Comparison of ENCODE assay signal across 27 cellular contexts in the genomic region with DNA sequence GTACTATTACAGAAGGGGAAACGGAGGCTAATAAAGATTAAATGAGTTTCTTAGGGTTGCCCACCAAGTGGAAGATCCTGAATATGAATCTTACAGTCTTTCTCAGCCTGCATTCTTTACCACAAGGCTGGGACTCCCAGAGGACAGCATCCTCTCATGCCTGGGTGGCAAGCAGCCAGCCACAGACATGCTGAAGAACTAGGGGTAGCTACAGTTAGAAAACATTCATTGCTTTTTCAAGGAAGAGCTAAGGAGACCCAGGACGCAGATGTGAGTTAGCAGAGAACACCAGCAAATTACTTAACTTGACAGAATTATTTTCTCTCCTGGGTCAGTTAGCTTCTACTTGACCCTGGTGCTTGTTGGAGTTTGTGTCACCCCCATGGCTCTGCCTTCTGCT.
DNase-seq lines count a peak whose midpoint lies in the region; ATAC-seq and TF ChIP-seq lines count a peak whose summit lies in the region.
"Had no signal": no experiment of that assay in that cellular context is flagged by ENCODE, and none has a peak within 500 bp of the region (broad histone marks: within the 10 kb centered on the region; RNA-seq: fewer than 3 reads in every experiment).

No MANE protein-coding gene starts in this region.

- no peak overlapping the region for H3K4me2 ChIP-seq in GM23248 (ENCODE audit: unreplicated experiment)

- H3K36me3 ChIP-seq in A673 (ENCODE audit: insufficient read depth, low read length, poor library complexity, severe bottlenecking) (no peaks in the 10 kb centered on the region), GM23248 (ENCODE audit: low read depth) (no peaks in the 10 kb centered on the region), ovary (no peaks in the 10 kb centered on the region)
- H3K36me3 ChIP-seq: BE2C, SJCRH30 had no signal

- POLR2A ChIA-PET in A673 (lab: Charles Lee; ENCODE audit: low non-redundant PET): no interaction called here

- H3K27ac ChIP-seq in A673 (ENCODE audit: low read depth, low read length, poor library complexity, severe bottlenecking) (no peak overlapping the region), GM23248 (no peak overlapping the region), ovary (peak overlapping the region in 1 of 2 donors; percentile 26)
- H3K27ac ChIP-seq: epithelial cell of prostate, SJCRH30 had no signal

- H3K9me3 ChIP-seq in A673 (ENCODE audit: low read depth, low read length, poor library complexity, severe bottlenecking): no peaks in the 10 kb centered on the region
- H3K9me3 ChIP-seq in GM23248 (ENCODE audit: low read depth): no peaks in the 10 kb centered on the region
- H3K9me3 ChIP-seq in ovary: no peaks in the 10 kb centered on the region
- H3K9me3 ChIP-seq: BE2C, SJCRH30 had no signal

- H3F3A ChIP-seq in GM23248 (ENCODE audit: insufficient read depth): no peaks in the 10 kb centered on the region

- no peak for ATAC-seq in HG03565 (IDR thresholded peaks at IDR 0.05; ENCODE audit: unreplicated experiment)
- ATAC-seq: activated CD8-positive, alpha-beta memory T cell treated with anti-CD3 and anti-CD28 coated beads, Interleukin-2, amount 10 ng/mL, durations not matched to agents 7 days and 5 days; activated T-cell treated with anti-CD3 and anti-CD28 coated beads, Interleukin-2, amount 50 U/mL, for 72 hours; HepG2; T-cell had no signal

- intact Hi-C loops in A673 (cut with micrococcal nuclease; ENCODE audit: unreplicated experiment) (no loop called here), ovary (cut with DNase I) (no loop called here), lower leg skin (cut with DNase I; ENCODE audit: low total_unique reads) (no loop called here)

- H3K9me2 ChIP-seq in GM23248 (ENCODE audit: insufficient read depth): no peaks in the 10 kb centered on the region

- DNase-seq in A673 (ENCODE audit: low spot score) (peak; percentile 5), GM23248 (peak; percentile 7), fibroblast of peridontal ligament (ENCODE audit: extremely low read depth) (peak; percentile 33), ovary (peak; percentile 57 to 75 (median 67)), NCI-H1092 (lab: John Stamatoyannopoulos, UW) (no peak), NCI-H510A treated with DMSO at 0.1 percent for 48 hours (lab: John Stamatoyannopoulos, UW) (no peak), lower leg skin (ENCODE audit: low spot score in 2 of 2) (no peak)
- DNase-seq: ACHN; activated B cell treated with CpG ODN at 0.5 μM for 24 hours; activated CD4-positive, alpha-beta T cell treated with anti-CD3 and anti-CD28 coated beads, Interleukin-2, amount 50 U/mL, for 1 hour; activated CD8-positive, alpha-beta memory T cell treated with anti-CD3 and anti-CD28 coated beads, Interleukin-2, amount 10 ng/mL, durations not matched to agents 7 days and 5 days; activated naive CD4-positive, alpha-beta T cell treated with anti-CD3 and anti-CD28 coated beads for 36 hours; activated T-cell treated with anti-CD3 and anti-CD28 coated beads, Interleukin-2, amount 50 U/mL, for 72 hours; DMS153; effector CD4-positive, alpha-beta T cell; GDM1; kidney glomerular epithelial cell; NCI-H187; NCI-H2227 treated with DMSO at 0.1 percent for 48 hours; stimulated activated CD4-positive, alpha-beta T cell treated with anti-CD3 and anti-CD28 coated beads, Interleukin-2, amount 100 ng/mL, for 48 hours; T-cell; trophoblast cell had no signal

- in situ Hi-C loops in GM23248 (cut with MboI): no loop called here

- no peaks in the 10 kb centered on the region for H4K20me1 ChIP-seq in GM23248 (ENCODE audit: insufficient read depth)

- H3K4me1 ChIP-seq in A673 (ENCODE audit: insufficient read depth, low read length, poor library complexity, severe bottlenecking) (no peaks in the 10 kb centered on the region), GM23248 (ENCODE audit: insufficient read depth) (no peaks in the 10 kb centered on the region), ovary (ENCODE audit: insufficient read depth) (peaks cover 29% of the 10 kb centered on the region)

- TF ChIP-seq POLR2A in ovary (IDR thresholded peaks at IDR 0.05) (no peak), lower leg skin (IDR thresholded peaks at IDR 0.05) (no peak)

- no peak for TF ChIP-seq EP300 in ovary (IDR thresholded peaks at IDR 0.05)

- no peak overlapping the region for H3K9ac ChIP-seq in GM23248

- H3K4me3 ChIP-seq in A673 (ENCODE audit: low read depth, low read length, poor library complexity, severe bottlenecking): no peak overlapping the region
- H3K4me3 ChIP-seq in GM23248: no peak overlapping the region
- H3K4me3 ChIP-seq in ovary: no peak overlapping the region
- no peak overlapping the region for H3K4me3 ChIP-seq in lower leg skin (ENCODE audit: low read depth, poor library complexity, severe bottlenecking)
- H3K4me3 ChIP-seq: SJCRH30 had no signal

- H3K27me3 ChIP-seq in A673 (replicated peaks; ENCODE audit: insufficient read depth, low read depth, low read length, poor library complexity) (peaks cover 5% of the 10 kb centered on the region), GM23248 (replicated peaks; ENCODE audit: insufficient read depth) (peaks cover 9% of the 10 kb centered on the region), ovary (no peaks in the 10 kb centered on the region)
- H3K27me3 ChIP-seq: BE2C, SJCRH30 had no signal

- TF ChIP-seq CTCF in A673 (conservative IDR thresholded peaks at IDR 0.05; ENCODE audit: low read depth, low read length): no peak
- TF ChIP-seq CTCF in ovary (IDR thresholded peaks at IDR 0.05): no peak
- no peak for TF ChIP-seq CTCF in lower leg skin (IDR thresholded peaks at IDR 0.05)

- BruUV-seq in A673 (replicated peaks; lab: Mats Ljungman, UMichigan): no TSS peak

- H2AFZ ChIP-seq in GM23248: no peak overlapping the region

- H3K79me2 ChIP-seq in GM23248 (ENCODE audit: insufficient read depth): no peaks in the 10 kb centered on the region

- WGBS in GM23248 (ENCODE audit: low coverage in 1 of 2, low lambda C conversion rate in 2 of 2, missing lambda C conversion rate in 2 of 2), 2 experiments: 43 to 70% methylated on average over 2 of the region's 2 CpGs
- WGBS in ovary, 3 donors: 58 to 72% (median 65%) methylated on average over 2 of the region's 2 CpGs
- WGBS in lower leg skin, 2 donors: 70 to 81% methylated on average over 2 of the region's 2 CpGs

- CTCF ChIA-PET in A673 (lab: Charles Lee): no interaction called here

Comparison
In these comparisons a context has a peak if more than half of its experiments do, and no peak if none do; other contexts are left out.
1. DNase-seq: peak in A673 (single experiment), GM23248 (single experiment), fibroblast of peridontal ligament (single experiment) and ovary (5 of 5); none in NCI-H1092 (single experiment), NCI-H510A treated with DMSO at 0.1 percent for 48 hours (single experiment) and lower leg skin (0 of 2).